8 cellular contexts compared by ENCODE assay signal in the genomic region with DNA sequence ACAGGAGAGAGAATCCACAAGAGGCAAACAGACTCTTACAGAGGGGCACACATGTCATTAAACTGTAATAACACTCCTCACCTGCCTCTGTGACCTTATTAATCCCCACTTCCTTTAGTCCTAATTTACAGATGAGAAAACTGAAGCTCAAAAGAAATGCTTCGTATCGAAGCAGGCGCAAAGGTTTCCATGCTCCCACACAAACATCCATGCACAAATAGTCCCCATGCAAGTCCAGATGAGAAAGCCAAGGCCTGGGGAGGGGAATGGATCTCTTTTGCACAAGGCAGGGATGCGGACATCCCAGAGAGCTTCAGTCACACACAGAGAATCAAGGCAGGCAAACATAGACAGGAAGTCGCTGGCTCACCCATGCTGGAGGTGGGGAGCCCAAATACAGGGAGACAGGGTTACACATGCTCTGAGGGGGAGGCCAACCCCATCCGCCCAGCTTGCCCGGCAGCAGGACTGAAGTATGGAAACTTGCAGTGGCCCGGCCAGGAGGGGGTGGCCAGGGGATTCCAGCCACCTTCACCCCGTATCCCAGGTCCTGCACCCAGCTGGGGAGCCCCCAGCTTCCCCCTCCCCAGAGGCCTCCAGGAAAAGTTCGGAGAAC. TPM values are rescaled to one million over a fixed set of nuclear protein-coding genes. Genes with fewer than 3 reads are reported as not detected.
DNase-seq lines count a peak whose midpoint lies in the region; ATAC-seq and TF ChIP-seq lines count a peak whose summit lies in the region.

No MANE protein-coding gene starts in this region.

- peaks cover 3 to 22% of the 10 kb centered on the region in 2 donors for H3K36me3 Mint-ChIP-seq in CD14-positive monocyte
- H3K36me3 Mint-ChIP-seq in natural killer cell treated with Interleukin-12 subunit alpha and Interleukin-12 subunit beta and Interleukin-15 and Interleukin-18, amount 100 ng/mL, for 72 hours, result peaks cover 8% of the 10 kb centered on the region

- H3K9me3 Mint-ChIP-seq in CD14-positive monocyte, result peaks cover 0 to 24% (median 16%) of the 10 kb centered on the region in 7 donors
- no peaks in the 10 kb centered on the region for H3K9me3 Mint-ChIP-seq in natural killer cell treated with Interleukin-12 subunit alpha and Interleukin-12 subunit beta and Interleukin-15 and Interleukin-18, amount 100 ng/mL, for 72 hours

- peak; percentile 56 to 57 for ATAC-seq in natural killer cell treated with Interleukin-12 subunit alpha and Interleukin-12 subunit beta and Interleukin-15 and Interleukin-18, amount 100 ng/mL, for 72 hours
- ATAC-seq in HG02763 (IDR thresholded peaks at IDR 0.05; ENCODE audit: unreplicated experiment) (no peak), GM21367 (IDR thresholded peaks at IDR 0.05; ENCODE audit: unreplicated experiment) (no peak), HG03520 (IDR thresholded peaks at IDR 0.05; ENCODE audit: unreplicated experiment) (no peak)

- intact Hi-C loops in CD14-positive monocyte (cut with micrococcal nuclease), result no loop called here

- H3K27me3 Mint-ChIP-seq in CD14-positive monocyte (ENCODE audit: low read depth in 3 of 3), result peaks cover 67 to 86% (median 72%) of the 10 kb centered on the region in 3 donors
- no peaks in the 10 kb centered on the region for H3K27me3 Mint-ChIP-seq in natural killer cell treated with Interleukin-12 subunit alpha and Interleukin-12 subunit beta and Interleukin-15 and Interleukin-18, amount 100 ng/mL, for 72 hours

- peak overlapping the region; percentile 63 to 64 for H3K4me3 Mint-ChIP-seq in CD14-positive monocyte
- peak overlapping the region; percentile 87 for H3K4me3 Mint-ChIP-seq in natural killer cell treated with Interleukin-12 subunit alpha and Interleukin-12 subunit beta and Interleukin-15 and Interleukin-18, amount 100 ng/mL, for 72 hours

- DNase-seq in CD14-positive monocyte (ENCODE audit: low spot score) (no peak), HPDE6-E6E7 (ENCODE audit: extremely low spot score) (peak; percentile 51), cerebellar cortex (ENCODE audit: low spot score) (peak; percentile 23), NCI-H187 (lab: John Stamatoyannopoulos, UW) (no peak)
- DNase-seq in natural killer cell treated with Interleukin-12 subunit alpha and Interleukin-12 subunit beta and Interleukin-15 and Interleukin-18, amount 100 ng/mL, for 72 hours (ENCODE audit: low spot score), result peak; percentile 77

- no peak overlapping the region for H3K27ac Mint-ChIP-seq in CD14-positive monocyte
- peak overlapping the region; percentile 73 to 74 for H3K27ac Mint-ChIP-seq in natural killer cell treated with Interleukin-12 subunit alpha and Interleukin-12 subunit beta and Interleukin-15 and Interleukin-18, amount 100 ng/mL, for 72 hours

- no peak for TF ChIP-seq CTCF in CD14-positive monocyte (IDR thresholded peaks at IDR 0.05)

- peaks cover 36% of the 10 kb centered on the region for H3K4me1 Mint-ChIP-seq in CD14-positive monocyte
- peaks cover 56% of the 10 kb centered on the region in 2 donors for H3K4me1 Mint-ChIP-seq in natural killer cell treated with Interleukin-12 subunit alpha and Interleukin-12 subunit beta and Interleukin-15 and Interleukin-18, amount 100 ng/mL, for 72 hours (ENCODE audit: low read depth in 2 of 2)

RNA-seq across cellular contexts. Expression of a gene that starts 0.5 kb away (rescaled TPM):
- polyA plus RNA-seq in CD14-positive monocyte, result under 1 TPM; 0.18 to 0.46 TPM
- 10 to 100 TPM in 1 of 2 donors, 1 to 10 TPM in 1; 5.1 to 16.3 TPM for total RNA-seq in natural killer cell treated with Interleukin-12 subunit alpha and Interleukin-12 subunit beta and Interleukin-15 and Interleukin-18, amount 100 ng/mL, for 72 hours

RNA-seq across cellular contexts. Expression of a gene that starts 13.6 kb away (rescaled TPM):
- 10 to 100 TPM; 26.0 to 32.6 TPM for polyA plus RNA-seq in CD14-positive monocyte
- total RNA-seq in natural killer cell treated with Interleukin-12 subunit alpha and Interleukin-12 subunit beta and Interleukin-15 and Interleukin-18, amount 100 ng/mL, for 72 hours, result 100 to 1,000 TPM in 1 of 2 donors, 10 to 100 TPM in 1; 94.0 to 118 TPM

RNA-seq across cellular contexts. Expression of a gene that starts 26.9 kb away (rescaled TPM):
- 10 to 100 TPM; 10.7 to 11.9 TPM for polyA plus RNA-seq in CD14-positive monocyte
- 10 to 100 TPM; 67.4 to 71.0 TPM for total RNA-seq in natural killer cell treated with Interleukin-12 subunit alpha and Interleukin-12 subunit beta and Interleukin-15 and Interleukin-18, amount 100 ng/mL, for 72 hours

RNA-seq across cellular contexts. Expression of a gene that starts 49.0 kb away (rescaled TPM):
- polyA plus RNA-seq in CD14-positive monocyte, result 1 to 10 TPM; 3.9 to 6.1 TPM
- 10 to 100 TPM; 50.9 to 89.6 TPM for total RNA-seq in natural killer cell treated with Interleukin-12 subunit alpha and Interleukin-12 subunit beta and Interleukin-15 and Interleukin-18, amount 100 ng/mL, for 72 hours

RNA-seq across cellular contexts. Expression of a gene that starts 52.0 kb away (rescaled TPM):
- polyA plus RNA-seq in CD14-positive monocyte, result 100 to 1,000 TPM; 115 to 130 TPM
- total RNA-seq in natural killer cell treated with Interleukin-12 subunit alpha and Interleukin-12 subunit beta and Interleukin-15 and Interleukin-18, amount 100 ng/mL, for 72 hours, result 10 to 100 TPM; 28.0 to 33.9 TPM

Comparison
In these comparisons a context has a peak if more than half of its experiments do, and no peak if none do; other contexts are left out.
1. DNase-seq: peak in HPDE6-E6E7 (single experiment), cerebellar cortex (single experiment) and natural killer cell treated with Interleukin-12 subunit alpha and Interleukin-12 subunit beta and Interleukin-15 and Interleukin-18, amount 100 ng/mL, for 72 hours (single experiment); none in CD14-positive monocyte (single experiment) and NCI-H187 (0 of 2).
2. H3K27ac Mint-ChIP-seq: peak in natural killer cell treated with Interleukin-12 subunit alpha and Interleukin-12 subunit beta and Interleukin-15 and Interleukin-18, amount 100 ng/mL, for 72 hours (2 of 2); none in CD14-positive monocyte (0 of 7).
3. ATAC-seq: peak in natural killer cell treated with Interleukin-12 subunit alpha and Interleukin-12 subunit beta and Interleukin-15 and Interleukin-18, amount 100 ng/mL, for 72 hours (2 of 2); none in HG02763 (single experiment), GM21367 (single experiment) and HG03520 (single experiment).